8 cellular contexts compared by ENCODE assay signal in the genomic region with DNA sequence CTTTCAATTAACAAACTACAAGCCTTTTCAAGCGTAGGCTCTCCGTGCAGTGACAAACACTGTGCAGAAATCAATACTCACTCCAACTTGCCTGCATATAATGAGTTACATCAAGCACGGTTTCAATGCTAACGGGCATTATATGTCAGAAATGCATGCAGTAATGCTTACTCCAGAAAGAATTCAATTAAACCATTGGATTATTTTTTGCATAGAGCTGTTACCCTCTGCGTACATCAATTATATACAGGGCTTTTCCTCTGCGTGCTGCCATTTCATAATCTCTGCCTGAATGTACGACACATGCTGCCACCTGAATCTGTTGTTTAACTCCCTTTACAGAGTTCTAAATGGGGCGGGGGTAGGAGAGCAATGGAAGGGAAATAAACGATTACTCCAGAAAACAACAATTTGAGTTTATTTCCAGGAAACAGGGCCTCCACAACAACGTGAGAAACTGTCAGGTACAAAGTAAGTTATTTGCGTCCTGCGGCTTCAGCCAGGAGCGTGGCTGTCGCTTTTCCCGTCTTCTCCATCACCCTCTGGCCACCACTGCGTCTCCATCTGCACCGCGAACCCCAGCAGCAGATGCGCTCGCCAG. TPM values are rescaled to one million over a fixed set of nuclear protein-coding genes. Genes with fewer than 3 reads are reported as not detected.
A peak's percentile ranks its signal among the peaks of the same experiment; 100 is the strongest.
DNase-seq lines count a peak whose midpoint lies in the region; ATAC-seq and TF ChIP-seq lines count a peak whose summit lies in the region.

No MANE protein-coding gene starts in this region.

- DNase-seq in stimulated activated CD8-positive, alpha-beta memory T cell treated with anti-CD3 and anti-CD28 coated beads, Interleukin-12 subunit alpha, Interleukin-12 subunit beta, amount 100 ng/mL, for 4 hours (ENCODE audit: low read depth), result peak; percentile 0
- no peak for DNase-seq in stimulated activated CD8-positive, alpha-beta memory T cell treated with anti-CD3 and anti-CD28 coated beads, Interleukin-4, amount 100 ng/mL, for 48 hours
- no peak for DNase-seq in chondrocyte (ENCODE audit: low spot score)
- DNase-seq in midbrain (lab: John Stamatoyannopoulos, UW), result peak; percentile 56
- DNase-seq in medulla oblongata (ENCODE audit: extremely low spot score), result no peak
- DNase-seq in HK-2 (ENCODE audit: unreplicated experiment), result no peak
- DNase-seq in sciatic nerve (ENCODE audit: low spot score), result no peak

- H3K9me3 Mint-ChIP-seq in chondrocyte (ENCODE audit: low read depth), result no peaks in the 10 kb centered on the region

- no peaks in the 10 kb centered on the region for H3K36me3 Mint-ChIP-seq in chondrocyte (ENCODE audit: low read depth)

- TF ChIP-seq CTCF in chondrocyte (IDR thresholded peaks at IDR 0.05), result no peak

- peak overlapping the region; percentile 98 for H3K4me3 Mint-ChIP-seq in chondrocyte (ENCODE audit: unreplicated experiment)

- peak overlapping the region; percentile 98 for H3K27ac Mint-ChIP-seq in chondrocyte (ENCODE audit: unreplicated experiment)

- H3K27me3 Mint-ChIP-seq in chondrocyte (ENCODE audit: low read depth), result no peaks in the 10 kb centered on the region

- ATAC-seq in GM19324 (IDR thresholded peaks at IDR 0.05; ENCODE audit: low FRiP score, unreplicated experiment) (no peak), sciatic nerve (no peak)

- H3K4me1 Mint-ChIP-seq in chondrocyte (ENCODE audit: low read depth), result peaks cover 57% of the 10 kb centered on the region

- intact Hi-C loops in sciatic nerve (cut with DNase I), result no loop called here

RNA-seq across cellular contexts. Expression of gene PTPRK, which starts 1.8 kb away (rescaled TPM):
- total RNA-seq in chondrocyte (63.3 to 69.9 TPM (median 67.0 TPM) in 3 replicates), sciatic nerve (25.9 TPM)

Comparison
In these comparisons a context has a peak if more than half of its experiments do, and no peak if none do; other contexts are left out.
1. DNase-seq: peak in stimulated activated CD8-positive, alpha-beta memory T cell treated with anti-CD3 and anti-CD28 coated beads, Interleukin-12 subunit alpha, Interleukin-12 subunit beta, amount 100 ng/mL, for 4 hours (single experiment) and midbrain (single experiment); none in stimulated activated CD8-positive, alpha-beta memory T cell treated with anti-CD3 and anti-CD28 coated beads, Interleukin-4, amount 100 ng/mL, for 48 hours (single experiment), chondrocyte (single experiment), medulla oblongata (single experiment), HK-2 (single experiment) and sciatic nerve (single experiment).